ENCODE assay signal across 8 cellular contexts in genomic region chr5:53560506-53561191, GRCh38. TPM values are rescaled to one million over a fixed set of nuclear protein-coding genes. Genes with fewer than 3 reads are reported as not detected.
DNase-seq lines count a peak whose midpoint lies in the region; ATAC-seq and TF ChIP-seq lines count a peak whose summit lies in the region.

Gene NDUFS4 (plus strand): TSS chr5:53560639. CDS start chr5:53560663, 24 bp downstream.

- H3K4me1 Mint-ChIP-seq in activated T-helper 17 cell treated with anti-CD3 and anti-CD28 coated beads, Interleukin-2, amount 50 U/mL, for 72 hours, result peaks cover 26% of the 10 kb centered on the region
- H3K4me1 Mint-ChIP-seq in natural killer cell, result peaks cover 31 to 33% of the 10 kb centered on the region in 2 donors

- TF ChIP-seq CTCF in natural killer cell (IDR thresholded peaks at IDR 0.05), result no peak

- peak within 1 kb of the TSS; percentile 82 for H3K27ac ChIP-seq in KOPT-K1 (ENCODE audit: low read depth, low read length, poor library complexity, severe bottlenecking)

- DNase-seq in DMS79 (lab: John Stamatoyannopoulos, UW), result peak; percentile 35
- peak; percentile 89 for DNase-seq in RPMI8226
- peak; percentile 96 for DNase-seq in fibroblast of peridontal ligament (ENCODE audit: extremely low read depth)
- peak; percentile 64 for DNase-seq in natural killer cell
- DNase-seq in stimulated activated naive CD4-positive, alpha-beta T cell treated with Interleukin-2 at 50 U/mL for 16 hours (lab: John Stamatoyannopoulos, UW), result peak; percentile 75

- H3K27ac Mint-ChIP-seq in activated T-helper 17 cell treated with anti-CD3 and anti-CD28 coated beads, Interleukin-2, amount 50 U/mL, for 72 hours, result peak within 1 kb of the TSS; percentile 100
- H3K27ac Mint-ChIP-seq in natural killer cell, result peak within 1 kb of the TSS; percentile 95 to 97

- ATAC-seq in GM21737 (IDR thresholded peaks at IDR 0.05; ENCODE audit: unreplicated experiment) (peak; percentile 90), natural killer cell (peak; percentile 88 to 93 (median 89))
- ATAC-seq in activated T-helper 17 cell treated with anti-CD3 and anti-CD28 coated beads, Interleukin-2, amount 50 U/mL, for 72 hours (replicated peaks), result peak; percentile 91

- peaks cover 8% of the 10 kb centered on the region for H3K9me3 ChIP-seq in KOPT-K1 (ENCODE audit: insufficient read depth, low read length, poor library complexity, severe bottlenecking)

- no peaks in the 10 kb centered on the region for H3K36me3 ChIP-seq in KOPT-K1 (ENCODE audit: insufficient read depth, low read length)

- H3K4me3 Mint-ChIP-seq in activated T-helper 17 cell treated with anti-CD3 and anti-CD28 coated beads, Interleukin-2, amount 50 U/mL, for 72 hours, result peak within 1 kb of the TSS; percentile 100
- H3K4me3 Mint-ChIP-seq in natural killer cell, result peak within 1 kb of the TSS; percentile 98

- peaks cover 21% of the 10 kb centered on the region for H3K27me3 Mint-ChIP-seq in activated T-helper 17 cell treated with anti-CD3 and anti-CD28 coated beads, Interleukin-2, amount 50 U/mL, for 72 hours
- peaks cover 13 to 40% of the 10 kb centered on the region in 2 donors for H3K27me3 Mint-ChIP-seq in natural killer cell (ENCODE audit: low read depth in 2 of 2)

- no peaks in the 10 kb centered on the region for H3K9me3 Mint-ChIP-seq in activated T-helper 17 cell treated with anti-CD3 and anti-CD28 coated beads, Interleukin-2, amount 50 U/mL, for 72 hours
- no peaks in the 10 kb centered on the region for H3K9me3 Mint-ChIP-seq in natural killer cell

- H3K36me3 Mint-ChIP-seq in activated T-helper 17 cell treated with anti-CD3 and anti-CD28 coated beads, Interleukin-2, amount 50 U/mL, for 72 hours (ENCODE audit: low read depth), result peaks cover 15% of the 10 kb centered on the region
- H3K36me3 Mint-ChIP-seq in natural killer cell, result no peaks in the 10 kb centered on the region

- intact Hi-C loops in natural killer cell (cut with micrococcal nuclease), result no loop called here

RNA-seq across cellular contexts. Expression of gene NDUFS4, which starts in this region (rescaled TPM):
- 10 to 100 TPM; 46.2 to 50.8 TPM for total RNA-seq in activated T-helper 17 cell treated with anti-CD3 and anti-CD28 coated beads, Interleukin-2, amount 50 U/mL, for 72 hours
- 10 to 100 TPM; 22.4 to 33.1 (median 25.7) TPM for total RNA-seq in natural killer cell

Comparison
In these comparisons a context has a peak if more than half of its experiments do, and no peak if none do; other contexts are left out.
1. Peak in every context shown above with its lines: DNase-seq, ATAC-seq and H3K27ac ChIP-seq.
2. DNase-seq: peak in every context shown above with its lines; median percentile 96 in fibroblast of peridontal ligament; 89 in RPMI8226; 75 in stimulated activated naive CD4-positive, alpha-beta T cell treated with Interleukin-2 at 50 U/mL for 16 hours; 64 in natural killer cell; 35 in DMS79.